ENCODE assay signal across 11 cellular contexts in the genomic region with DNA sequence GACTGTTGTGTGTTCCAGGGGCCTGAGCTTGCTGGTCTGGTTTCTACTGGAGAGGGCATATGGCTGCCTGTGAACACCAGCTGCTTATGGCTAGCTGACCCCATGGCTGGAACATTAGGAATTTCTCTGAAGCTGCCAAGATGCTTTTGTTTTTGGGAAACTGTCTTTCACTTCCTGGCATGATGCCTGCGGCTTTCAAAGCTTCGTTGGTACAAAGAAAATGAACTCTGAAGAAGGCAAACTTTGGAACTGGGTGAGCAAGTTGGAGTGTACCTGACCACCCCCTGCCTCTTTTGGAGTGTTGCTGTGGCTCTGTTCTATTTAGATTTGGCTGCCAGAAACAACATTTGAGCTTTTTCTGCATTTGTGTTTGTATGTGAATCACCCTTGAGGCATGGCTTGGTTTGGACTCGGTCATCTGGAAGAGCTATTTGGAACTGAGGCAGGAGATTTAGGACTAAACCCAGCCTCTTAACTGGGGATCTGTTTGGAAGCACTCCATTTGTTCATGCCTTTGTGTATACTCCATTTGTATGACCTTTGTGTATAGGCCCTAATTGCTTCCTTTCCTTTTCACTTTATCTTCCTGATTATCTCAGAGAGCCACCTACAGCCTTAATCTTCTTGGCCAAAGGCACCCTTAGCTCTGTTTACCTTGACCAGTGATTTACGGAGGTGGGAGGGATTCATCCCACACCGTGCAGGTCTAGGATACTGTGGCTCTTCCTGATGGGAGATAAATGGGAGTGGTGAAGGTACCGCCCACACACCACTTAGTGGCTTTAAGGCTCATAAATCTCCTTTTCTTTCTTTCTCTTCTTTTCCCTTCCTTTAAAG. TPM values are rescaled to one million over a fixed set of nuclear protein-coding genes. Genes with fewer than 3 reads are reported as not detected.
DNase-seq lines count a peak whose midpoint lies in the region; ATAC-seq and TF ChIP-seq lines count a peak whose summit lies in the region.
"Had no signal": no experiment of that assay in that cellular context is flagged by ENCODE, and none has a peak within 500 bp of the region (broad histone marks: within the 10 kb centered on the region; RNA-seq: fewer than 3 reads in every experiment).

No MANE protein-coding gene starts in this region.

- H3K27me3 Mint-ChIP-seq in neural progenitor cell (ENCODE audit: insufficient read depth, low read depth) = peaks cover 6% of the 10 kb centered on the region
- no peaks in the 10 kb centered on the region for H3K27me3 Mint-ChIP-seq in stimulated activated naive CD8-positive, alpha-beta T cell treated with anti-CD3 and anti-CD28 coated beads, Interleukin-15, amount 100 ng/mL, for 72 hours
- H3K27me3 Mint-ChIP-seq: activated naive CD8-positive, alpha-beta T cell treated with anti-CD3 and anti-CD28 coated beads, Interleukin-2, amount 10 ng/mL, durations not matched to agents 7 days and 5 days had no signal

- H2BK5ac ChIP-seq in IMR-90 (ENCODE audit: low read depth, low read length, poor library complexity, severe bottlenecking) = peak overlapping the region; percentile 81

- H3K27me3 ChIP-seq in IMR-90 (ENCODE audit: control insufficient read depth, insufficient read depth, low read length) (no peaks in the 10 kb centered on the region), neural progenitor cell (no peaks in the 10 kb centered on the region)

- peak overlapping the region; percentile 74; the same call in 1 of the 2 replicates for H3K23ac ChIP-seq in IMR-90 (ENCODE audit: low read depth, low read length)

- no TSS peak for BruUV-seq in IMR-90 (replicated peaks; lab: Mats Ljungman, UMichigan)

- no peak overlapping the region for H3K27ac Mint-ChIP-seq in neural progenitor cell
- peak overlapping the region in 1 of 2 donors; percentile 39 for H3K27ac Mint-ChIP-seq in stimulated activated naive CD8-positive, alpha-beta T cell treated with anti-CD3 and anti-CD28 coated beads, Interleukin-15, amount 100 ng/mL, for 72 hours
- H3K27ac Mint-ChIP-seq: activated naive CD8-positive, alpha-beta T cell treated with anti-CD3 and anti-CD28 coated beads, Interleukin-2, amount 10 ng/mL, durations not matched to agents 7 days and 5 days had no signal

- H3K9me3 ChIP-seq in IMR-90 (ENCODE audit: control insufficient read depth, insufficient read depth, low read length) (no peaks in the 10 kb centered on the region), neural progenitor cell (ENCODE audit: low read depth) (no peaks in the 10 kb centered on the region)

- peaks cover 20% of the 10 kb centered on the region for H3F3A ChIP-seq in neural progenitor cell (ENCODE audit: low read depth)

- intact Hi-C loops in IMR-90 (cut with micrococcal nuclease) = no loop called here

- H3K4me1 Mint-ChIP-seq in neural progenitor cell = peaks cover 6% of the 10 kb centered on the region
- no peaks in the 10 kb centered on the region for H3K4me1 Mint-ChIP-seq in stimulated activated naive CD8-positive, alpha-beta T cell treated with anti-CD3 and anti-CD28 coated beads, Interleukin-15, amount 100 ng/mL, for 72 hours
- H3K4me1 Mint-ChIP-seq: activated naive CD8-positive, alpha-beta T cell treated with anti-CD3 and anti-CD28 coated beads, Interleukin-2, amount 10 ng/mL, durations not matched to agents 7 days and 5 days had no signal

- TF ChIP-seq CTCF in IMR-90 (conservative IDR thresholded peaks at IDR 0.05; ENCODE audit: low read depth, low read length) (no peak), neural progenitor cell (IDR thresholded peaks at IDR 0.05) (no peak)

- peak overlapping the region; percentile 60 to 64; a peak in 1 of 4 replicates for H4K8ac ChIP-seq in IMR-90 (ENCODE audit: low read depth in 2 of 2, low read length in 2 of 2)

- peaks cover 9% of the 10 kb centered on the region for H3K4me1 ChIP-seq in IMR-90 (ENCODE audit: control insufficient read depth, insufficient read depth, low read length)
- peaks cover 19% of the 10 kb centered on the region for H3K4me1 ChIP-seq in neural progenitor cell

- peak overlapping the region; percentile 87 for H3K4ac ChIP-seq in IMR-90 (ENCODE audit: low read depth, low read length)

- in situ Hi-C loops in IMR-90 (cut with MboI; ENCODE audit: low sequenced_read_pairs) = no loop called here

- TF ChIP-seq POLR2A in IMR-90 (IDR thresholded peaks at IDR 0.05; ENCODE audit: low read depth, low read length) = no peak

- H3K4me3 Mint-ChIP-seq in neural progenitor cell = no peak overlapping the region
- H3K4me3 Mint-ChIP-seq in stimulated activated naive CD8-positive, alpha-beta T cell treated with anti-CD3 and anti-CD28 coated beads, Interleukin-15, amount 100 ng/mL, for 72 hours = no peak overlapping the region
- H3K4me3 Mint-ChIP-seq: activated naive CD8-positive, alpha-beta T cell treated with anti-CD3 and anti-CD28 coated beads, Interleukin-2, amount 10 ng/mL, durations not matched to agents 7 days and 5 days had no signal

- peak overlapping the region; percentile 53 for H2AFZ ChIP-seq in IMR-90 (replicated peaks; ENCODE audit: low read length, poor library complexity)
- no peak overlapping the region for H2AFZ ChIP-seq in neural progenitor cell (replicated peaks)

- H3K18ac ChIP-seq in IMR-90 (ENCODE audit: low read depth, low read length) = peak overlapping the region; percentile 94

- CTCF ChIA-PET in IMR-90 (lab: Yijun Ruan, JAX) = interaction anchor here (1.5 kb wide), 1 partner anchor 18 kb away, joined by 4 read pairs; no protein-coding TSS in a partner anchor

- H3K36me3 Mint-ChIP-seq in neural progenitor cell = no peaks in the 10 kb centered on the region
- H3K36me3 Mint-ChIP-seq: activated naive CD8-positive, alpha-beta T cell treated with anti-CD3 and anti-CD28 coated beads, Interleukin-2, amount 10 ng/mL, durations not matched to agents 7 days and 5 days had no signal

- H4K20me1 ChIP-seq in IMR-90 (ENCODE audit: insufficient read depth, low read length) = peaks cover 4% of the 10 kb centered on the region; the same call in 1 of the 2 replicates
- H4K20me1 ChIP-seq in neural progenitor cell (ENCODE audit: low read depth) = no peaks in the 10 kb centered on the region

- H2BK20ac ChIP-seq in IMR-90 (ENCODE audit: low read depth, low read length) = peak overlapping the region; percentile 69

- DNase-seq in AG08395 (ENCODE audit: low spot score) (peak; percentile 82), IMR-90 (peak; percentile 85), dedifferentiated amniotic fluid mesenchymal stem cell (ENCODE audit: extremely low spot score) (peak; percentile 68), neural progenitor cell (ENCODE audit: low spot score) (peak; percentile 64), NAMALWA (ENCODE audit: low spot score) (no peak), NCI-H1105 (lab: John Stamatoyannopoulos, UW) (no peak)
- DNase-seq in stimulated activated naive CD8-positive, alpha-beta T cell treated with anti-CD3 and anti-CD28 coated beads, Interleukin-15, amount 100 ng/mL, for 72 hours = no peak
- DNase-seq in activated CD4-positive, alpha-beta T cell treated with anti-CD3 and anti-CD28 coated beads, Interleukin-2, amount 50 U/mL, for 4 hours = no peak
- DNase-seq: activated naive CD8-positive, alpha-beta T cell treated with anti-CD3 and anti-CD28 coated beads, Interleukin-2, amount 10 ng/mL, durations not matched to agents 7 days and 5 days; DND-41 had no signal

- H3K4me3 ChIP-seq in IMR-90 (ENCODE audit: insufficient read depth, low read depth, low read length) (no peak overlapping the region), neural progenitor cell (no peak overlapping the region)

- no peak overlapping the region for H2AK9ac ChIP-seq in IMR-90 (replicated peaks; ENCODE audit: low read depth, low read length, poor library complexity)

- dilution Hi-C loops in IMR-90 (cut with HindIII; ENCODE audit: low sequenced_read_pairs, unreplicated experiment) = no loop called here

- peaks cover 5% of the 10 kb centered on the region for H3K9me3 Mint-ChIP-seq in neural progenitor cell
- H3K9me3 Mint-ChIP-seq in stimulated activated naive CD8-positive, alpha-beta T cell treated with anti-CD3 and anti-CD28 coated beads, Interleukin-15, amount 100 ng/mL, for 72 hours = no peaks in the 10 kb centered on the region

- H3K9ac ChIP-seq in IMR-90 (ENCODE audit: low read depth, low read length) = peak overlapping the region; percentile 41; the same call in 1 of the 2 replicates
- no peak overlapping the region for H3K9ac ChIP-seq in neural progenitor cell

- peak overlapping the region; percentile 22; the same call in 1 of the 2 replicates for H2AK5ac ChIP-seq in IMR-90 (ENCODE audit: low read depth, low read length)

- peak overlapping the region; percentile 45; the same call in 1 of the 2 replicates for H4K91ac ChIP-seq in IMR-90 (ENCODE audit: insufficient read depth, low read depth, low read length)

- H2BK120ac ChIP-seq in IMR-90 (ENCODE audit: low read depth, low read length) = peak overlapping the region; percentile 80

- H2BK15ac ChIP-seq in IMR-90 (ENCODE audit: low read depth, low read length) = no peak overlapping the region

- H3K27ac ChIP-seq in IMR-90 (ENCODE audit: insufficient read depth, low read length) (peak overlapping the region; percentile 99; the same call in 1 of the 2 replicates), neural progenitor cell (peak overlapping the region; percentile 49)

- H3K56ac ChIP-seq in IMR-90 (ENCODE audit: extremely low read depth, insufficient read depth, low read length) = peak overlapping the region; percentile 46; the same call in 1 of the 2 replicates

- ATAC-seq in IMR-90 (ENCODE audit: low read depth) = peak; percentile 91
- no peak for ATAC-seq in stimulated activated naive CD8-positive, alpha-beta T cell treated with anti-CD3 and anti-CD28 coated beads, Interleukin-15, amount 100 ng/mL, for 72 hours

- no peak for TF ChIP-seq RAD21 in IMR-90 (IDR thresholded peaks at IDR 0.05; ENCODE audit: low read length)

- WGBS in IMR-90 (ENCODE audit: extremely low coverage in 2 of 2, insufficient read length in 1 of 2), 2 experiments = 0% methylated on average over 2 of the region's 6 CpGs; no CpG with 5 or more reads in 1 of the 2 experiments

- no peaks in the 10 kb centered on the region for H3K36me3 ChIP-seq in IMR-90 (ENCODE audit: control insufficient read depth, insufficient read depth, low read length)
- H3K36me3 ChIP-seq in neural progenitor cell = no peaks in the 10 kb centered on the region

- POLR2A ChIA-PET in IMR-90 (lab: Charles Lee; ENCODE audit: unreplicated experiment) = interaction anchor here (0.6 kb wide), 1 partner anchor 16 kb away, joined by 7 read pairs; no protein-coding TSS in a partner anchor

- peak overlapping the region; percentile 88; the same call in 1 of the 2 replicates for H4K5ac ChIP-seq in IMR-90 (ENCODE audit: low read depth, low read length)

- no peaks in the 10 kb centered on the region for H3K79me2 ChIP-seq in neural progenitor cell (ENCODE audit: low read depth)

- H3K9me1 ChIP-seq in IMR-90 (ENCODE audit: insufficient read depth, low read length) = peaks cover 5% of the 10 kb centered on the region; the same call in 1 of the 2 replicates

- peak overlapping the region; percentile 57 for H3K14ac ChIP-seq in IMR-90 (replicated peaks; ENCODE audit: low read depth, low read length)

- H3K79me1 ChIP-seq in IMR-90 (ENCODE audit: low read depth in 1 of 2, low read length in 2 of 2) = no peaks in the 10 kb centered on the region

- H3K4me2 ChIP-seq in IMR-90 (ENCODE audit: low read depth, low read length) = peak overlapping the region; percentile 95
- peak overlapping the region; percentile 52 for H3K4me2 ChIP-seq in neural progenitor cell

RNA-seq across cellular contexts. Expression of a gene that starts 7.2 kb away (rescaled TPM):
- total RNA-seq in IMR-90 (2012; rRNA removed) (not detected in 2 replicates), neural progenitor cell (ENCODE audit: low replicate concordance) (not detected in 2 replicates)
- polyA plus RNA-seq in IMR-90 (2012; rRNA removed) = not detected in 2 replicates
- not detected in 2 replicates for polyA plus RNA-seq in IMR-90 (2012; cell fraction: cytosol; rRNA removed)
- not detected in 2 replicates for polyA plus RNA-seq in IMR-90 (2012; cell fraction: nucleus; rRNA removed; ENCODE audit: low replicate concordance)
- total RNA-seq: activated naive CD8-positive, alpha-beta T cell treated with anti-CD3 and anti-CD28 coated beads, Interleukin-2, amount 10 ng/mL, durations not matched to agents 7 days and 5 days; T-helper 1 cell treated with Interleukin-12 subunit alpha and Interleukin-12 subunit beta and Interleukin-4 antibody, amounts not matched to agents 30 ng/mL and 1 ng/mL, for 36 hours had no signal

RNA-seq across cellular contexts. Expression of a gene that starts 32.3 kb away (rescaled TPM):
- total RNA-seq in IMR-90 (2012; rRNA removed) (not detected in 2 replicates), neural progenitor cell (ENCODE audit: low replicate concordance) (not detected in 2 replicates)
- polyA plus RNA-seq in IMR-90 (2012; rRNA removed) = not detected in 2 replicates
- not detected in 2 replicates for polyA plus RNA-seq in IMR-90 (2012; cell fraction: cytosol; rRNA removed)
- polyA plus RNA-seq in IMR-90 (2012; cell fraction: nucleus; rRNA removed; ENCODE audit: low replicate concordance) = not detected in 2 replicates
- total RNA-seq: activated naive CD8-positive, alpha-beta T cell treated with anti-CD3 and anti-CD28 coated beads, Interleukin-2, amount 10 ng/mL, durations not matched to agents 7 days and 5 days; T-helper 1 cell treated with Interleukin-12 subunit alpha and Interleukin-12 subunit beta and Interleukin-4 antibody, amounts not matched to agents 30 ng/mL and 1 ng/mL, for 36 hours had no signal

RNA-seq across cellular contexts. Expression of a gene that starts 56.7 kb away (rescaled TPM):
- total RNA-seq in IMR-90 (2012; rRNA removed) (not detected in 2 replicates), neural progenitor cell (ENCODE audit: low replicate concordance) (not detected in 2 replicates)
- polyA plus RNA-seq in IMR-90 (2012; rRNA removed) = not detected in 2 replicates
- polyA plus RNA-seq in IMR-90 (2012; cell fraction: cytosol; rRNA removed) = not detected in 2 replicates
- polyA plus RNA-seq in IMR-90 (2012; cell fraction: nucleus; rRNA removed; ENCODE audit: low replicate concordance) = not detected in 2 replicates
- total RNA-seq: activated naive CD8-positive, alpha-beta T cell treated with anti-CD3 and anti-CD28 coated beads, Interleukin-2, amount 10 ng/mL, durations not matched to agents 7 days and 5 days; T-helper 1 cell treated with Interleukin-12 subunit alpha and Interleukin-12 subunit beta and Interleukin-4 antibody, amounts not matched to agents 30 ng/mL and 1 ng/mL, for 36 hours had no signal

Comparison
In these comparisons a context has a peak if more than half of its experiments do, and no peak if none do; other contexts are left out.
1. DNase-seq: peak in AG08395 (single experiment), IMR-90 (single experiment), dedifferentiated amniotic fluid mesenchymal stem cell (single experiment) and neural progenitor cell (single experiment); none in stimulated activated naive CD8-positive, alpha-beta T cell treated with anti-CD3 and anti-CD28 coated beads, Interleukin-15, amount 100 ng/mL, for 72 hours (0 of 2), activated CD4-positive, alpha-beta T cell treated with anti-CD3 and anti-CD28 coated beads, Interleukin-2, amount 50 U/mL, for 4 hours (0 of 2), NAMALWA (single experiment) and NCI-H1105 (single experiment).